ENCODE assay signal across 8 cellular contexts in the genomic region with DNA sequence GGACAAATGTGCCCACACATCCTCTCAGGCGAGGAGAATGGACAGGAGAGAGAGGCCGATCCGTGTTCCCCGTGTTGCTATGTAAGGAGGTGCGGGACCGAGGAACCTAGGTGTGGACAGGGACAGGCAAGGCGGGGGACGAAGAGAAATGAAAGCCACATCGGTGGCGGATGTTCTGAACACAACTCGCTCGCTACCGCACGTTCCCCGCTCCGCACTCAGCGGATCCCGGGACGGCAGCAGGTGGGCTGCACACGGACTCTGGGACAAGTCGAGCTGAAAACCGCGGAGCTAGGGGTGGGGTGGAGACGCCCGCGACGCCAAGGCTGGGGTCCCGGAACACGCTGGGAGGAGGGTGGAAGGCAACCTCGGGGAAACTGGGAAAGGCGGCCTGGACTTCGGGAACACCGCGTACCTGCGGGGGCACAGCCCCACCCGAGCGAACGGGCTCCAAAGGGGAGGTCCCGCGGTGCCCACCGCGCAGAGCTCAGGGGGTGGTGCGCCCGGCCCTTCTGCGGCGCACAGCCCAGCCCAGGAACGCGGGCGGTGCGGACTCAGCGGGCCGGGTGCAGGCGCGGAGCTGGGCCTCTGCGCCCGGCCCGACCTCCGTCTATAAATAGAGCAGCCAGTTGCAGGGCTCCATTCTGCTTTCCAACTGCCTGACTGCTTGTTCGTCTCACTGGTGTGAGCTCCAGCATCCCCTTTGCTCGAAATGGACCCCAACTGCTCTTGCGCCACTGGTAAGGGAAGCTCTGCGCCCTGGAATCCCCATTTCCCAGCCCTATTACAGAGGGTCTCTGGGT. TPM values are rescaled to one million over a fixed set of nuclear protein-coding genes. Genes with fewer than 3 reads are reported as not detected.
DNase-seq lines count a peak whose midpoint lies in the region; ATAC-seq and TF ChIP-seq lines count a peak whose summit lies in the region.

A gene (plus strand): TSS at position 642 of the 803 bp plus-strand sequence. CDS start 71 bp downstream, at position 713.

- H2AFZ ChIP-seq in OCI-LY7 (ENCODE audit: low read length) = no peak within 1 kb of the TSS

- H3K4me1 ChIP-seq in liver (ENCODE audit: control insufficient read depth in 4 of 4, insufficient read depth in 4 of 4, low read length in 3 of 4) (peaks cover 0 to 17% (median 6%) of the 10 kb centered on the region in 4 donors), OCI-LY7 (ENCODE audit: insufficient read depth, low read length, poor library complexity, severe bottlenecking) (peaks cover 11% of the 10 kb centered on the region)

- intact Hi-C loops in dorsolateral prefrontal cortex (cut with DNase I) (loop anchor here in 1 of 2 donors (2.0 kb wide), 1 partner anchor 17 kb away; a partner anchor contains a TSS), OCI-LY7 (cut with micrococcal nuclease; ENCODE audit: unreplicated experiment) (no loop called here)

- H3K9me3 ChIP-seq in liver (ENCODE audit: control insufficient read depth in 4 of 4, low read length in 3 of 4) (no peaks in the 10 kb centered on the region), OCI-LY7 (ENCODE audit: low read length) (no peaks in the 10 kb centered on the region)

- no peaks in the 10 kb centered on the region; the same call in 1 of the 2 replicates for H3K27me3 ChIP-seq in GM06990 (replicated peaks; ENCODE audit: control insufficient read depth, insufficient read depth, low read length)
- H3K27me3 ChIP-seq in dorsolateral prefrontal cortex = peaks cover 0 to 3% (median 0%) of the 10 kb centered on the region in 45 donors
- no peaks in the 10 kb centered on the region for H3K27me3 ChIP-seq in liver (ENCODE audit: control insufficient read depth in 4 of 4, insufficient read depth in 4 of 4, low read length in 3 of 4)

- POLR2A ChIA-PET in WTC11 (lab: Charles Lee) (interaction anchor here (0.6 to 4.9 kb wide), 19 partner anchors 8 to 78 kb away, joined by 3 to 68 read pairs (median 4); a partner anchor contains a TSS), OCI-LY7 (lab: Charles Lee) (no interaction called here)

- H3K4me1 Mint-ChIP-seq in WTC11 = peaks cover 49% of the 10 kb centered on the region

- peak within 1 kb of the TSS; percentile 77 for H3K4me3 Mint-ChIP-seq in WTC11

- no peaks in the 10 kb centered on the region for H3K9me2 ChIP-seq in OCI-LY7 (ENCODE audit: insufficient read depth, low read length)

- H3K79me2 ChIP-seq in OCI-LY7 (ENCODE audit: insufficient read depth, low read depth, low read length) = no peaks in the 10 kb centered on the region

- no peak for TF ChIP-seq RAD21 in liver (IDR thresholded peaks at IDR 0.05)

- H3K4me3 ChIP-seq in GM06990 (replicated peaks; ENCODE audit: low read depth, low read length) = peak within 1 kb of the TSS; percentile 59
- H3K4me3 ChIP-seq in dorsolateral prefrontal cortex = peak within 1 kb of the TSS; percentile 47 to 82 (median 69)
- H3K4me3 ChIP-seq in liver (ENCODE audit: low read depth in 1 of 3, low read length in 3 of 3) = peak within 1 kb of the TSS; percentile 78 to 97 (median 95)
- no peak within 1 kb of the TSS for H3K4me3 ChIP-seq in OCI-LY7 (ENCODE audit: low read depth, low read length, poor library complexity, severe bottlenecking)

- CTCF ChIA-PET in WTC11 (lab: Charles Lee) (interaction anchor here (0.7 to 2.4 kb wide), 7 partner anchors 7 to 76 kb away, joined by 3 to 8 read pairs (median 6); a partner anchor contains a TSS), OCI-LY7 (lab: Charles Lee; ENCODE audit: unreplicated experiment) (no interaction called here)

- H3K36me3 Mint-ChIP-seq in WTC11 = peaks cover 2% of the 10 kb centered on the region; the same call in 1 of the 2 replicates

- H3K36me3 ChIP-seq in GM06990 (ENCODE audit: control insufficient read depth, insufficient read depth, low read length) (no peaks in the 10 kb centered on the region), liver (ENCODE audit: control insufficient read depth in 4 of 4, insufficient read depth in 3 of 4, low read depth in 1 of 4, low read length in 3 of 4) (peaks cover 0 to 3% (median 0%) of the 10 kb centered on the region in 4 donors), OCI-LY7 (ENCODE audit: insufficient read depth, low read length) (no peaks in the 10 kb centered on the region)

- TF ChIP-seq CTCF in GM06990 (IDR thresholded peaks at IDR 0.05; ENCODE audit: insufficient read depth, low read length, poor library complexity, severe bottlenecking) (no peak), WTC11 (IDR thresholded peaks at IDR 0.05) (no peak), dorsolateral prefrontal cortex (IDR thresholded peaks at IDR 0.05 in 54 of 56, conservative IDR thresholded peaks at IDR 0.05 in 2 of 56; ENCODE audit: low read depth in 1 of 56, partially characterized antibody in 56 of 56) (peak in 5 of 56 donors; percentile 6 to 37 (median 8)), liver (IDR thresholded peaks at IDR 0.05; ENCODE audit: low read depth, low read length, missing input control) (no peak), OCI-LY7 (conservative IDR thresholded peaks at IDR 0.05; ENCODE audit: low read length) (no peak)

- no TSS peak for BruUV-seq in OCI-LY7 (replicated peaks; lab: Mats Ljungman, UMichigan)

- DNase-seq in GM06990 (ENCODE audit: extremely low read depth, insufficient read length) (no peak), HS-27A (ENCODE audit: low read depth) (peak; percentile 64), WTC11 (ENCODE audit: low spot score) (peak; percentile 67), dorsolateral prefrontal cortex (peak in 6 of 10 donors; percentile 49 to 79 (median 64)), NCI-H187 treated with DMSO at 0.1 percent for 48 hours (lab: John Stamatoyannopoulos, UW) (no peak), OCI-LY7 (ENCODE audit: low spot score) (no peak)
- peak; percentile 78 for DNase-seq in stimulated activated CD4-positive, alpha-beta T cell treated with anti-CD3 and anti-CD28 coated beads, Interleukin-1b, Interleukin-23, amount 100 ng/mL, for 48 hours

- peak within 1 kb of the TSS in 58 of 59 donors; percentile 47 to 94 (median 84) for H3K27ac ChIP-seq in dorsolateral prefrontal cortex
- peak within 1 kb of the TSS; percentile 93 to 99 for H3K27ac ChIP-seq in liver (ENCODE audit: low read depth in 1 of 2, low read length in 2 of 2)
- no peak within 1 kb of the TSS for H3K27ac ChIP-seq in OCI-LY7 (ENCODE audit: low read depth, low read length, poor library complexity, severe bottlenecking)

- WGBS in liver = 1% methylated on average over 62 of the region's 62 CpGs

- no peaks in the 10 kb centered on the region for H4K20me1 ChIP-seq in OCI-LY7 (ENCODE audit: insufficient read depth, low read length)

- H3K9me3 Mint-ChIP-seq in WTC11 = peaks cover 8% of the 10 kb centered on the region; the same call in 1 of the 2 replicates

- peaks cover 98% of the 10 kb centered on the region for H3K27me3 Mint-ChIP-seq in WTC11 (ENCODE audit: low read depth)

- ATAC-seq in WTC11 = peak; percentile 77

- no peak within 1 kb of the TSS for H3K4me2 ChIP-seq in OCI-LY7 (ENCODE audit: low read length)

- peak within 1 kb of the TSS; percentile 94 to 96 for H3K9ac ChIP-seq in liver (ENCODE audit: low read depth in 1 of 2, low read length in 2 of 2)

- H3K27ac Mint-ChIP-seq in WTC11 = no peak within 1 kb of the TSS

TF ChIP-seq in WTC11, 78 proteins besides CTCF, POLR2A, EP300 and RAD21 (continues in another document):
- TF ChIP-seq ZNF317 (CRISPR knock-in tag; IDR thresholded peaks at IDR 0.05; ENCODE audit: borderline replicate concordance, low read depth) (0 out of 2 replicates have a peak, but pooled peaks have one; percentile 14), FOXP1 (CRISPR knock-in tag; IDR thresholded peaks at IDR 0.05; ENCODE audit: borderline replicate concordance) (0 out of 2 replicates have a peak, but pooled peaks have one; percentile 67)

TF ChIP-seq in liver, 16 proteins besides CTCF, POLR2A, EP300 and RAD21 (continues in another document):
- TF ChIP-seq, protein P1, sequence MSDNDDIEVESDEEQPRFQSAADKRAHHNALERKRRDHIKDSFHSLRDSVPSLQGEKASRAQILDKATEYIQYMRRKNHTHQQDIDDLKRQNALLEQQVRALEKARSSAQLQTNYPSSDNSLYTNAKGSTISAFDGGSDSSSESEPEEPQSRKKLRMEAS (IDR thresholded peaks at IDR 0.05) = no peak
- TF ChIP-seq SP1 (IDR thresholded peaks at IDR 0.05) (peak; percentile 80), NR2F2 (IDR thresholded peaks at IDR 0.05) (no peak), HNF4G (IDR thresholded peaks at IDR 0.05) (peak; percentile 6), EGR1 (IDR thresholded peaks at IDR 0.05; ENCODE audit: low read depth in 2 of 2) (no peak), TAF1 (conservative IDR thresholded peaks at IDR 0.05) (peak; percentile 98), JUND (IDR thresholded peaks at IDR 0.05) (no peak), YY1 (IDR thresholded peaks at IDR 0.05) (peak; percentile 63), GABPA (IDR thresholded peaks at IDR 0.05 in 1 of 2, conservative IDR thresholded peaks at IDR 0.05 in 1 of 2) (no peak), HNF4A (conservative IDR thresholded peaks at IDR 0.05) (peak in 1 of 2 donors; percentile 30)
- TF ChIP-seq, protein P2, sequence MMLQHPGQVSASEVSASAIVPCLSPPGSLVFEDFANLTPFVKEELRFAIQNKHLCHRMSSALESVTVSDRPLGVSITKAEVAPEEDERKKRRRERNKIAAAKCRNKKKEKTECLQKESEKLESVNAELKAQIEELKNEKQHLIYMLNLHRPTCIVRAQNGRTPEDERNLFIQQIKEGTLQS (IDR thresholded peaks at IDR 0.05) = no peak

RNA-seq across cellular contexts. Expression of the gene that starts here (rescaled TPM):
- total RNA-seq in WTC11 (2021) (92.7 to 114 TPM (median 103 TPM) in 3 replicates), dorsolateral prefrontal cortex (100 to 1,000 TPM; 100 to 796 (median 251) TPM), liver (1,000 to 10,000 TPM in 1 of 2 donors, 100 to 1,000 TPM in 1; 206 to 1,831 TPM), OCI-LY7 (2022) (not detected in 2 replicates)
- polyA plus RNA-seq in liver = 1,000 to 10,000 TPM in 1 of 2 donors, 100 to 1,000 TPM in 1; 336 to 1,280 TPM
- total RNA-seq in OCI-LY7 (2014; rRNA removed; shearing (Covaris generic)) = not detected in 2 replicates

Comparison
In these comparisons a context has a peak if more than half of its experiments do, and no peak if none do; other contexts are left out.
1. RNA of the gene that starts here (total RNA-seq): 206 to 1,831 TPM in liver, 100 to 796 TPM in dorsolateral prefrontal cortex and 92.7 to 114 TPM in WTC11; not detected in OCI-LY7; every median in the first group is over 10 times any median in the second.
2. DNase-seq: peak in HS-27A (single experiment), WTC11 (single experiment), dorsolateral prefrontal cortex (6 of 10) and stimulated activated CD4-positive, alpha-beta T cell treated with anti-CD3 and anti-CD28 coated beads, Interleukin-1b, Interleukin-23, amount 100 ng/mL, for 48 hours (single experiment); none in GM06990 (single experiment), NCI-H187 treated with DMSO at 0.1 percent for 48 hours (single experiment) and OCI-LY7 (single experiment).